8 cellular contexts compared by ENCODE assay signal in the genomic region with DNA sequence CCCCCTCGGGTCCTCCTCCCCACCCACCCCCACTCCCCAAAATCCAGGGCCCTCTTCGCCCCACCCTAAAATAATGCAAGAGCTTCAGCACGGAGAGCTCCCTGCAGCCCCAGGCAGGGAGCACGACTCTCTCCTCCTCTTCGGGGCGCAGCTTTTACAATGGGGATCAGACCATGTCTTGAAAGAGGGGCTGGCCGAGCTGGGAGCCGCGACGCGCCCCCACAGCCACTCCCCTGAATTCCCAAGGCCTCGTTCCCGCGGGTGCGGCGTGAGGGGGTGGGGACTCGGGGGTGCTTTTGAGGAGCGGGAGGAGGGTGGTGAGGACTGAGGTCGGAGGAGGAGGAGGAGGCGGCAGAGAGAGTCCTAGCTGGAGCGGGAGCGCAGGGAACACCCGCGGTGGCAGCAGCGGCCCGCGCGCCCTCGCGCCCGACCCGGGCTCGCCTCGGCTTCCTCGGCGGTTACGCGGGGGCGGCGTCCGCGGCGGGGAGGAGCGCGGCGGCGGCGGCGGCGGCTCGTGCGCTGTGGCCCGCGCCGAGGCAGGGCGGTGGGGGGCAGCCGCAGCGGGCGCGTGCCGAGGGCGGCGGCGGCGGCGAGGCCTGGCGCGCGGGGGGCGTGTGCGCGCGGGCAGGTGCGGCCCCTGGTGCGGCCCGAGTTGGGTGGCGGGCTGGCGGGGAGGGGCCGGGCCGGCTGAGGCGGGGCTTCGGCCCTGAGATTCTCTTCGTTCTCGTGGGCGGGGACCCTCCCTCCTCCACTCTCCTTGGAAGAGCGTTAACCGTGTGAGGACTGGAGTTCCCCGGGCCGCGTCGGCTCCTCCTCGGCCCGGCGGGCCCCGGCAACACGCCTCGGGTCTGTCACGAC. TPM values are rescaled to one million over a fixed set of nuclear protein-coding genes. Genes with fewer than 3 reads are reported as not detected.
DNase-seq lines count a peak whose midpoint lies in the region; ATAC-seq, FAIRE-seq and TF ChIP-seq lines count a peak whose summit lies in the region.

A gene (minus strand): TSS at position 666 of the 858 bp plus-strand sequence. CDS start 699 bp downstream, outside the sequence.

- H3K27ac ChIP-seq in PC-9 (no peak within 1 kb of the TSS), caudate nucleus (ENCODE audit: low read depth, low read length) (peak within 1 kb of the TSS; percentile 61), kidney (ENCODE audit: low read depth in 2 of 2, low read length in 2 of 2) (no peak within 1 kb of the TSS)

- intact Hi-C loops in Caco-2 (cut with micrococcal nuclease; ENCODE audit: unreplicated experiment), result loop anchor here (5.0 kb wide), 1 partner anchor 172 kb away; no protein-coding TSS in a partner anchor
- intact Hi-C loops in PC-9 (cut with micrococcal nuclease; ENCODE audit: unreplicated experiment), result no loop called here
- intact Hi-C loops in kidney (cut with DNase I), result no loop called here

- no TSS peak for BruUV-seq in Caco-2 (replicated peaks; lab: Mats Ljungman, UMichigan)
- no TSS peak for BruUV-seq in PC-9 (replicated peaks; lab: Mats Ljungman, UMichigan)

- H3K4me1 ChIP-seq in Caco-2 (0 out of 2 replicates have a peak, but pooled peaks cover 6% of the 10 kb centered on the region), PC-9 (replicated peaks; ENCODE audit: insufficient read depth) (0 out of 2 replicates have a peak, but pooled peaks cover 5% of the 10 kb centered on the region), kidney (ENCODE audit: control insufficient read depth in 1 of 2, insufficient read depth in 1 of 2, low read depth in 1 of 2, low read length in 2 of 2) (peaks cover 4 to 5% of the 10 kb centered on the region in 2 donors)

- H3K36me3 Mint-ChIP-seq in Caco-2 (ENCODE audit: insufficient read depth, unreplicated experiment), result no peaks in the 10 kb centered on the region

- no peak within 1 kb of the TSS for H3K27ac Mint-ChIP-seq in Caco-2 (ENCODE audit: unreplicated experiment)

- no peaks in the 10 kb centered on the region for H4K20me1 ChIP-seq in PC-9 (ENCODE audit: insufficient read depth)

- H3F3A ChIP-seq in PC-9 (ENCODE audit: insufficient read depth, low read depth), result no peaks in the 10 kb centered on the region

- no peaks in the 10 kb centered on the region for H3K9me3 Mint-ChIP-seq in Caco-2 (ENCODE audit: unreplicated experiment)

- ATAC-seq in GM19463 (IDR thresholded peaks at IDR 0.05; ENCODE audit: unreplicated experiment), result peak; percentile 69

- no peak for FAIRE-seq in kidney (lab: Jason Lieb, UNC)

- peak within 1 kb of the TSS; percentile 52; the same call in 1 of the 2 replicates for H2AFZ ChIP-seq in PC-9

- H3K36me3 ChIP-seq in Caco-2 (ENCODE audit: control insufficient read depth, insufficient read depth, low read length) (no peaks in the 10 kb centered on the region), PC-9 (ENCODE audit: low read depth) (no peaks in the 10 kb centered on the region), kidney (ENCODE audit: control insufficient read depth in 1 of 2, insufficient read depth in 2 of 2, low read length in 2 of 2) (no peaks in the 10 kb centered on the region)

- H3K4me3 ChIP-seq in Caco-2 (ENCODE audit: low read depth, low read length), result peak within 1 kb of the TSS; percentile 45
- H3K4me3 ChIP-seq in PC-9, result peak within 1 kb of the TSS; percentile 51
- H3K4me3 ChIP-seq in kidney (ENCODE audit: low read length in 2 of 2), result peak within 1 kb of the TSS; percentile 73 to 78

- H3K9ac ChIP-seq in kidney (ENCODE audit: low read length in 2 of 2), result peak within 1 kb of the TSS in 1 of 2 donors; percentile 53

- TF ChIP-seq CTCF in Caco-2 (IDR thresholded peaks at IDR 0.05; ENCODE audit: insufficient read depth in 1 of 2, low read depth in 1 of 2, low read length in 1 of 2, severe bottlenecking in 1 of 2, unreplicated experiment in 1 of 2) (no peak), PC-9 (conservative IDR thresholded peaks at IDR 0.05) (no peak), kidney (IDR thresholded peaks at IDR 0.05; ENCODE audit: borderline replicate concordance, extremely low read depth, insufficient read depth) (no peak)

- H3K79me2 ChIP-seq in PC-9 (ENCODE audit: low read depth), result no peaks in the 10 kb centered on the region

- H3K27me3 ChIP-seq in Caco-2 (replicated peaks; ENCODE audit: control insufficient read depth, insufficient read depth, low read length) (peaks cover 2% of the 10 kb centered on the region; the same call in 1 of the 2 replicates), PC-9 (ENCODE audit: insufficient read depth, low read depth) (peaks cover 61% of the 10 kb centered on the region)

- H3K4me2 ChIP-seq in PC-9, result peak within 1 kb of the TSS; percentile 76

- H3K27me3 Mint-ChIP-seq in Caco-2 (ENCODE audit: insufficient read depth, unreplicated experiment), result peaks cover 14% of the 10 kb centered on the region

- peaks cover 7% of the 10 kb centered on the region for H3K4me1 Mint-ChIP-seq in Caco-2 (ENCODE audit: low read depth, unreplicated experiment)

- H3K9me3 ChIP-seq in Caco-2 (no peaks in the 10 kb centered on the region), PC-9 (ENCODE audit: insufficient read depth, low read depth) (no peaks in the 10 kb centered on the region), kidney (ENCODE audit: control insufficient read depth in 1 of 2, low read length in 2 of 2) (no peaks in the 10 kb centered on the region)

- CTCF ChIA-PET in Caco-2 (lab: Charles Lee) (interaction anchor here (0.6 kb wide), 1 partner anchor 924 kb away, joined by 6 read pairs; no protein-coding TSS in a partner anchor), PC-9 (lab: Charles Lee) (no interaction called here)

- DNase-seq in Caco-2 (peak; percentile 62 to 74), HuH-7.5 (ENCODE audit: low spot score) (peak; percentile 76), PC-9 (peak in 1 of 2 experiments; percentile 11), caudate nucleus (lab: John Stamatoyannopoulos, UW) (peak in 48 of 61 donors; percentile 9 to 79 (median 51)), kidney (peak; percentile 71), HPDE6-E6E7 (ENCODE audit: extremely low spot score) (no peak)
- peak; percentile 4 for DNase-seq in stimulated activated CD4-positive, alpha-beta T cell treated with anti-CD3 and anti-CD28 coated beads, Interleukin-1b, Interleukin-23, amount 100 ng/mL, for 48 hours

- POLR2A ChIA-PET in Caco-2 (lab: Charles Lee), result no interaction called here
- POLR2A ChIA-PET in PC-9 (lab: Charles Lee; ENCODE audit: unreplicated experiment), result no interaction called here

- H3K4me3 Mint-ChIP-seq in Caco-2 (ENCODE audit: unreplicated experiment), result peak within 1 kb of the TSS; percentile 85

- no peaks in the 10 kb centered on the region for H3K9me2 ChIP-seq in PC-9 (ENCODE audit: insufficient read depth)

RNA-seq across cellular contexts. Expression of the gene that starts here (rescaled TPM):
- 0.61 and 1.1 TPM in 2 replicates for total RNA-seq in Caco-2 (2022)
- total RNA-seq in PC-9 (2021), result not detected in 2 replicates
- total RNA-seq in kidney, result 5.8 TPM
- polyA plus RNA-seq in kidney (ENCODE audit: insufficient read depth, low read depth, low replicate concordance), result 1.7 TPM
